15 cellular contexts compared by ENCODE assay signal in the genomic region with DNA sequence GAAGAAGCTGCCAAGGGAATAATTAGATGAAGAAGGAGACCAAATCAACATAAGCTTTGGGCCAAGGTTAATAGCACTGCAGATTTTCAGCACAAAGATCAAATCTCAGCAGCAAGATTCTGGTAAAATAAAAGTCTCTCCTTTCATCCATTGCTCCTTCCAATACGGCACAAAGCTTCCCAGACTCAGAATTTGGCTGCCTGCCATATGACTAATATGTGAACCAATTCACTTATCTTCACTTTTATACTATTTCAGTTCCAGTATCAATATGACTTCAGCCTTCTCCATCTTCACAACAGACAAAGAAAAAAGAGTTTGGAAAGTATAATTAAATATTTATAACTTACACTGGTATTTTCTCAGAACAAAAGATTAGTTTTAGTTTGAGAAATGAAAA.
DNase-seq lines count a peak whose midpoint lies in the region; ATAC-seq, FAIRE-seq and TF ChIP-seq lines count a peak whose summit lies in the region.
"Had no signal": no experiment of that assay in that cellular context is flagged by ENCODE, and none has a peak within 500 bp of the region (broad histone marks: within the 10 kb centered on the region; RNA-seq: fewer than 3 reads in every experiment).

No MANE protein-coding gene starts in this region.

- no peak overlapping the region for H3K27ac ChIP-seq in GM12878 (ENCODE audit: control insufficient read depth, insufficient read depth)
- H3K27ac ChIP-seq: KMS-11 had no signal

- H2AFZ ChIP-seq in GM12878 (ENCODE audit: control insufficient read depth, low read depth, low read length) = no peak overlapping the region
- H2AFZ ChIP-seq: GM23338 had no signal

- SMC1A ChIA-PET in GM12878 (lab: Charles Lee; ENCODE audit: uncharacterized antibody, unreplicated experiment) = interaction anchor here (1.8 kb wide), 2 partner anchors 11 to 13 kb away, joined by 6 to 7 read pairs; no protein-coding TSS in a partner anchor

- ATAC-seq in GM12878 = peak; percentile 70
- no peak for ATAC-seq in HG02870 (IDR thresholded peaks at IDR 0.05; ENCODE audit: unreplicated experiment)
- ATAC-seq: activated naive CD4-positive, alpha-beta T cell treated with anti-CD3 and anti-CD28 coated beads, Interleukin-2, amount 50 U/mL, for 72 hours; effector memory CD8-positive, alpha-beta T cell; GM23338; stimulated activated naive B cell treated with anti-CD40 and anti-IgM and Interleukin-4, amounts not matched to agents 10 μg/mL and 1 μg/mL and 100 μg/mL, for 72 hours had no signal

- DNase-seq in DMS53 treated with DMSO at 0.1 percent for 48 hours (lab: John Stamatoyannopoulos, UW; ENCODE audit: unreplicated experiment) = peak; percentile 1
- peak; percentile 4 for DNase-seq in LHCN-M2 (ENCODE audit: low read depth)
- no peak for DNase-seq in GM12878 (ENCODE audit: low read depth, low spot score)
- DNase-seq in non-pigmented ciliary epithelial cell (ENCODE audit: low read depth) = peak; percentile 57
- no peak for DNase-seq in NOMO-1 treated with dmso at 0.1 percent for 144 hours (lab: John Stamatoyannopoulos, UW; ENCODE audit: unreplicated experiment)
- no peak for DNase-seq in RPMI8226
- no peak for DNase-seq in NCI-H1417 treated with DMSO at 0.1 percent for 48 hours (lab: John Stamatoyannopoulos, UW)
- DNase-seq: effector memory CD8-positive, alpha-beta T cell; stimulated activated CD4-positive, alpha-beta T cell treated with anti-CD3 and anti-CD28 coated beads, Interleukin-2, amount 100 ng/mL, for 24 hours; stimulated activated naive B cell treated with anti-CD40 and anti-IgM and Interleukin-4, amounts not matched to agents 10 μg/mL and 1 μg/mL and 100 μg/mL, for 72 hours had no signal

- H3K79me2 ChIP-seq in GM12878 (ENCODE audit: control insufficient read depth, insufficient read depth, low read length) = no peaks in the 10 kb centered on the region

- no peak for TF ChIP-seq POLR2A in GM12878 (IDR thresholded peaks at IDR 0.05; ENCODE audit: low read depth, low read length)

- no peaks in the 10 kb centered on the region for H3K27me3 ChIP-seq in GM12878 (replicated peaks in 1 of 2; ENCODE audit: control insufficient read depth in 2 of 2, insufficient read depth in 2 of 2, low read length in 1 of 2)

- no peaks in the 10 kb centered on the region for H3K4me1 ChIP-seq in GM12878 (ENCODE audit: control insufficient read depth, insufficient read depth, low read length)

- TF ChIP-seq EP300 in GM12878 (IDR thresholded peaks at IDR 0.05; ENCODE audit: borderline replicate concordance in 1 of 2, control insufficient read depth in 1 of 2, low read depth in 2 of 2, low read length in 2 of 2) = no peak

- no peak overlapping the region for H3K4me2 ChIP-seq in GM12878 (ENCODE audit: control insufficient read depth, insufficient read depth)
- H3K4me2 ChIP-seq: GM23338, KMS-11 had no signal

- BruUV-seq in GM12878 (replicated peaks; lab: Mats Ljungman, UMichigan) = no TSS peak

- CTCF ChIA-PET in GM12878 (lab: Yijun Ruan, JAX) = no interaction called here

- H3K4me3 ChIP-seq in GM12878 = no peak overlapping the region
- H3K4me3 ChIP-seq: GM23338 had no signal

- RAD21 ChIA-PET in GM12878 (lab: Charles Lee; ENCODE audit: unreplicated experiment) = no interaction called here

- POLR2A ChIA-PET in GM12878 (lab: Charles Lee) = no interaction called here

- intact Hi-C loops in GM12878 (cut with micrococcal nuclease; ENCODE audit: unreplicated experiment) = no loop called here

- no peaks in the 10 kb centered on the region for H4K20me1 ChIP-seq in GM12878 (ENCODE audit: control insufficient read depth, insufficient read depth)

- TF ChIP-seq RAD21 in GM12878 (IDR thresholded peaks at IDR 0.05; ENCODE audit: insufficient read depth, low read depth, low read length) = no peak

- H3K9ac ChIP-seq in GM12878 (ENCODE audit: control insufficient read depth, insufficient read depth, low read length) = no peak overlapping the region
- H3K9ac ChIP-seq: KMS-11 had no signal

- no peak for TF ChIP-seq CTCF in GM12878 (IDR thresholded peaks at IDR 0.05 in 2 of 3, conservative IDR thresholded peaks at IDR 0.05 in 1 of 3; ENCODE audit: control insufficient read depth in 2 of 3, extremely low read depth in 1 of 3, insufficient read depth in 1 of 3, low read depth in 3 of 3, low read length in 3 of 3)

- in situ Hi-C loops in GM12878 (cut with MboI) = no loop called here

- 0% methylated on average over 1 of the region's 1 CpG for WGBS in GM12878 (ENCODE audit: insufficient coverage, insufficient replicate concordance, low lambda C conversion rate, missing lambda C conversion rate)

- no peaks in the 10 kb centered on the region for H3K36me3 ChIP-seq in GM12878 (ENCODE audit: control insufficient read depth in 2 of 2, insufficient read depth in 2 of 2, low read length in 1 of 2)

- no peak for FAIRE-seq in GM12878 (lab: Jason Lieb, UNC)
- FAIRE-seq: TTC549 had no signal

- no peaks in the 10 kb centered on the region; the same call in 1 of the 3 replicates for H3K9me3 ChIP-seq in GM12878 (replicated peaks; ENCODE audit: control insufficient read depth, insufficient read depth, low read length)

TF ChIP-seq in GM12878, 131 proteins besides CTCF, POLR2A, EP300 and RAD21 (continues in another document):
- TF ChIP-seq IKZF1 (conservative IDR thresholded peaks at IDR 0.05) = peak; percentile 42; the same call in 1 of the 2 replicates
- TF ChIP-seq HCFC1 (IDR thresholded peaks at IDR 0.05; ENCODE audit: low read length) = no peak
- no peak for TF ChIP-seq NR2F1 (conservative IDR thresholded peaks at IDR 0.05)
- TF ChIP-seq IKZF2 (IDR thresholded peaks at IDR 0.05) = peak in 1 of 2 experiments; percentile 35; a peak in 2 of 4 replicates
- no peak for TF ChIP-seq ZNF622 (IDR thresholded peaks at IDR 0.05)
- no peak for TF ChIP-seq MTA3 (IDR thresholded peaks at IDR 0.05; ENCODE audit: borderline replicate concordance, low read length)
- TF ChIP-seq, protein P1, sequence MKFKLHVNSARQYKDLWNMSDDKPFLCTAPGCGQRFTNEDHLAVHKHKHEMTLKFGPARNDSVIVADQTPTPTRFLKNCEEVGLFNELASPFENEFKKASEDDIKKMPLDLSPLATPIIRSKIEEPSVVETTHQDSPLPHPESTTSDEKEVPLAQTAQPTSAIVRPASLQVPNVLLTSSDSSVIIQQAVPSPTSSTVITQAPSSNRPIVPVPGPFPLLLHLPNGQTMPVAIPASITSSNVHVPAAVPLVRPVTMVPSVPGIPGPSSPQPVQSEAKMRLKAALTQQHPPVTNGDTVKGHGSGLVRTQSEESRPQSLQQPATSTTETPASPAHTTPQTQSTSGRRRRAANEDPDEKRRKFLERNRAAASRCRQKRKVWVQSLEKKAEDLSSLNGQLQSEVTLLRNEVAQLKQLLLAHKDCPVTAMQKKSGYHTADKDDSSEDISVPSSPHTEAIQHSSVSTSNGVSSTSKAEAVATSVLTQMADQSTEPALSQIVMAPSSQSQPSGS (IDR thresholded peaks at IDR 0.05; ENCODE audit: low read length) = no peak
- no peak for TF ChIP-seq YY1 (IDR thresholded peaks at IDR 0.05; ENCODE audit: low read depth, low read length)
- TF ChIP-seq, protein P2, sequence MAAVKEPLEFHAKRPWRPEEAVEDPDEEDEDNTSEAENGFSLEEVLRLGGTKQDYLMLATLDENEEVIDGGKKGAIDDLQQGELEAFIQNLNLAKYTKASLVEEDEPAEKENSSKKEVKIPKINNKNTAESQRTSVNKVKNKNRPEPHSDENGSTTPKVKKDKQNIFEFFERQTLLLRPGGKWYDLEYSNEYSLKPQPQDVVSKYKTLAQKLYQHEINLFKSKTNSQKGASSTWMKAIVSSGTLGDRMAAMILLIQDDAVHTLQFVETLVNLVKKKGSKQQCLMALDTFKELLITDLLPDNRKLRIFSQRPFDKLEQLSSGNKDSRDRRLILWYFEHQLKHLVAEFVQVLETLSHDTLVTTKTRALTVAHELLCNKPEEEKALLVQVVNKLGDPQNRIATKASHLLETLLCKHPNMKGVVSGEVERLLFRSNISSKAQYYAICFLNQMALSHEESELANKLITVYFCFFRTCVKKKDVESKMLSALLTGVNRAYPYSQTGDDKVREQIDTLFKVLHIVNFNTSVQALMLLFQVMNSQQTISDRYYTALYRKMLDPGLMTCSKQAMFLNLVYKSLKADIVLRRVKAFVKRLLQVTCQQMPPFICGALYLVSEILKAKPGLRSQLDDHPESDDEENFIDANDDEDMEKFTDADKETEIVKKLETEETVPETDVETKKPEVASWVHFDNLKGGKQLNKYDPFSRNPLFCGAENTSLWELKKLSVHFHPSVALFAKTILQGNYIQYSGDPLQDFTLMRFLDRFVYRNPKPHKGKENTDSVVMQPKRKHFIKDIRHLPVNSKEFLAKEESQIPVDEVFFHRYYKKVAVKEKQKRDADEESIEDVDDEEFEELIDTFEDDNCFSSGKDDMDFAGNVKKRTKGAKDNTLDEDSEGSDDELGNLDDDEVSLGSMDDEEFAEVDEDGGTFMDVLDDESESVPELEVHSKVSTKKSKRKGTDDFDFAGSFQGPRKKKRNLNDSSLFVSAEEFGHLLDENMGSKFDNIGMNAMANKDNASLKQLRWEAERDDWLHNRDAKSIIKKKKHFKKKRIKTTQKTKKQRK (IDR thresholded peaks at IDR 0.05; ENCODE audit: low read depth, low read length) = no peak
- no peak for TF ChIP-seq JUNB (IDR thresholded peaks at IDR 0.05)
- no peak for TF ChIP-seq RBBP5 (conservative IDR thresholded peaks at IDR 0.05)
- TF ChIP-seq, protein P3, sequence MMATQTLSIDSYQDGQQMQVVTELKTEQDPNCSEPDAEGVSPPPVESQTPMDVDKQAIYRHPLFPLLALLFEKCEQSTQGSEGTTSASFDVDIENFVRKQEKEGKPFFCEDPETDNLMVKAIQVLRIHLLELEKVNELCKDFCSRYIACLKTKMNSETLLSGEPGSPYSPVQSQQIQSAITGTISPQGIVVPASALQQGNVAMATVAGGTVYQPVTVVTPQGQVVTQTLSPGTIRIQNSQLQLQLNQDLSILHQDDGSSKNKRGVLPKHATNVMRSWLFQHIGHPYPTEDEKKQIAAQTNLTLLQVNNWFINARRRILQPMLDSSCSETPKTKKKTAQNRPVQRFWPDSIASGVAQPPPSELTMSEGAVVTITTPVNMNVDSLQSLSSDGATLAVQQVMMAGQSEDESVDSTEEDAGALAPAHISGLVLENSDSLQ (IDR thresholded peaks at IDR 0.05) = no peak
- no peak for TF ChIP-seq CREM (IDR thresholded peaks at IDR 0.05; ENCODE audit: low read depth)

Comparison
In these comparisons a context has a peak if more than half of its experiments do, and no peak if none do; other contexts are left out.
1. DNase-seq: peak in DMS53 treated with DMSO at 0.1 percent for 48 hours (single experiment), LHCN-M2 (single experiment) and non-pigmented ciliary epithelial cell (single experiment); none in GM12878 (single experiment), NOMO-1 treated with dmso at 0.1 percent for 144 hours (single experiment), RPMI8226 (single experiment) and NCI-H1417 treated with DMSO at 0.1 percent for 48 hours (single experiment).